In genomic region chr16:72043539-72043938, GRCh38 we compare ENCODE assay signal across 9 cellular contexts. TPM values are rescaled to one million over a fixed set of nuclear protein-coding genes. Genes with fewer than 3 reads are reported as not detected.
"Had no signal": no experiment of that assay in that cellular context is flagged by ENCODE, and none has a peak within 500 bp of the region (broad histone marks: within the 10 kb centered on the region; RNA-seq: fewer than 3 reads in every experiment).

No MANE protein-coding gene starts in this region.

- H2AFZ ChIP-seq: GM23338 had no signal

- ATAC-seq: GM23338 had no signal

- DNase-seq: H9, HCEC 1CT, KBM-7 had no signal

- FAIRE-seq: H1, H54, HTR-8/SVneo had no signal

- H3K4me3 ChIP-seq: GM23338 had no signal

- H3K4me2 ChIP-seq: GM23338 had no signal

RNA-seq across cellular contexts. Expression of gene HP, which starts 10.8 kb away (rescaled TPM):
- total RNA-seq: GM23338, H1, H9, HT-29 had no signal
- polyA plus RNA-seq: H1, IgD-negative memory B cell had no signal

RNA-seq across cellular contexts. Expression of gene HPR, which starts 19.5 kb away (rescaled TPM):
- total RNA-seq: GM23338, H1, H9, HT-29 had no signal
- polyA plus RNA-seq: GM23338, IgD-negative memory B cell had no signal

RNA-seq across cellular contexts. Expression of gene PKD1L3, which starts 43.3 kb away (rescaled TPM):
- total RNA-seq: GM23338, H1, H9, HT-29 had no signal
- polyA plus RNA-seq: GM23338, IgD-negative memory B cell had no signal
